ENCODE assay signal across 10 cellular contexts in genomic region chr22:38271101-38271500, GRCh38. TPM values are rescaled to one million over a fixed set of nuclear protein-coding genes. Genes with fewer than 3 reads are reported as not detected.
DNase-seq lines count a peak whose midpoint lies in the region; ATAC-seq, FAIRE-seq and TF ChIP-seq lines count a peak whose summit lies in the region.
"Had no signal": no experiment of that assay in that cellular context is flagged by ENCODE, and none has a peak within 500 bp of the region (broad histone marks: within the 10 kb centered on the region; RNA-seq: fewer than 3 reads in every experiment).

No MANE protein-coding gene starts in this region.

- peaks cover 3% of the 10 kb centered on the region for H3K27me3 Mint-ChIP-seq in brain

- H3K4me3 Mint-ChIP-seq in brain: peak overlapping the region; percentile 90 to 96 (median 92)

- H3K9me3 ChIP-seq in left ventricle myocardium inferior (replicated peaks) (no peaks in the 10 kb centered on the region), muscle layer of colon (ENCODE audit: low read length) (no peaks in the 10 kb centered on the region), uterus (no peaks in the 10 kb centered on the region)

- peak overlapping the region; percentile 100 for H3K4me3 ChIP-seq in left ventricle myocardium inferior
- H3K4me3 ChIP-seq in muscle layer of colon (ENCODE audit: low read depth in 1 of 2, low read length in 2 of 2): peak overlapping the region in 1 of 2 donors; percentile 94
- H3K4me3 ChIP-seq in uterus: no peak overlapping the region

- ATAC-seq in left ventricle myocardium superior: no peak

- no peak for TF ChIP-seq POLR2A in uterus (IDR thresholded peaks at IDR 0.05)

- no peak for FAIRE-seq in GM19239 (lab: Jason Lieb, UNC)

- H3K27ac Mint-ChIP-seq in brain: peak overlapping the region; percentile 85 to 95 (median 90)

- intact Hi-C loops in left ventricle myocardium inferior (cut with micrococcal nuclease) (no loop called here), left ventricle myocardium superior (cut with micrococcal nuclease) (no loop called here), uterus (cut with DNase I; ENCODE audit: low total_unique reads) (no loop called here)

- peak overlapping the region; percentile 30 for H3K9ac ChIP-seq in muscle layer of colon (ENCODE audit: low read length)

- H3K4me1 Mint-ChIP-seq in brain: peaks cover 62% of the 10 kb centered on the region

- H3K27me3 ChIP-seq in left ventricle myocardium inferior (ENCODE audit: low read depth): no peaks in the 10 kb centered on the region
- H3K27me3 ChIP-seq in muscle layer of colon (ENCODE audit: control insufficient read depth in 1 of 2, insufficient read depth in 2 of 2, low read length in 2 of 2): no peaks in the 10 kb centered on the region
- no peaks in the 10 kb centered on the region for H3K27me3 ChIP-seq in uterus

- H3K36me3 ChIP-seq in left ventricle myocardium inferior (no peaks in the 10 kb centered on the region), muscle layer of colon (ENCODE audit: insufficient read depth, low read length) (no peaks in the 10 kb centered on the region), uterus (no peaks in the 10 kb centered on the region)

- peaks cover 76% of the 10 kb centered on the region for H3K4me1 ChIP-seq in left ventricle myocardium inferior
- peaks cover 48% of the 10 kb centered on the region for H3K4me1 ChIP-seq in muscle layer of colon (ENCODE audit: insufficient read depth, low read length)
- peaks cover 0 to 24% of the 10 kb centered on the region in 2 donors for H3K4me1 ChIP-seq in uterus

- H3K9me3 Mint-ChIP-seq in brain: peaks cover 0 to 8% (median 0%) of the 10 kb centered on the region in 5 experiments
- H3K9me3 Mint-ChIP-seq: T-helper 1 cell treated with Interleukin-12 subunit alpha and Interleukin-12 subunit beta and Interleukin-4 antibody, amounts not matched to agents 30 μg/mL and 1 μg/mL, for 36 hours had no signal

- H3K27ac ChIP-seq in left ventricle myocardium inferior (replicated peaks) (peak overlapping the region; percentile 97), muscle layer of colon (ENCODE audit: low read depth, low read length) (no peak overlapping the region), uterus (peak overlapping the region; percentile 96 to 100)

- peaks cover 32% of the 10 kb centered on the region for H3K36me3 Mint-ChIP-seq in brain

- DNase-seq in left ventricle myocardium inferior: no peak
- no peak for DNase-seq in left ventricle myocardium superior
- DNase-seq in uterus: no peak
- DNase-seq in NCI-H187 treated with DMSO at 0.1 percent for 48 hours (lab: John Stamatoyannopoulos, UW): no peak
- no peak for DNase-seq in mesenteric fat pad (ENCODE audit: low spot score)
- no peak for DNase-seq in GM19239 (ENCODE audit: insufficient read length, low spot score)
- DNase-seq: NCI-H2029 treated with DMSO at 0.1 percent for 48 hours had no signal

- TF ChIP-seq CTCF in left ventricle myocardium inferior (IDR thresholded peaks at IDR 0.05; ENCODE audit: borderline replicate concordance): no peak
- no peak for TF ChIP-seq CTCF in brain (conservative IDR thresholded peaks at IDR 0.05)
- no peak for TF ChIP-seq CTCF in uterus (IDR thresholded peaks at IDR 0.05)

RNA-seq across cellular contexts. Expression of gene TMEM184B, which starts 1.7 kb away (rescaled TPM):
- 50.6 TPM for total RNA-seq in left ventricle myocardium inferior
- 42.8 TPM for total RNA-seq in left ventricle myocardium superior
- polyA plus RNA-seq in brain (ENCODE audit: insufficient read depth, low read depth, low replicate concordance): 97.3 TPM
- 10 to 100 TPM; 31.7 to 70.4 (median 50.7) TPM for total RNA-seq in uterus
- 84.4 TPM for total RNA-seq in mesenteric fat pad

RNA-seq across cellular contexts. Expression of gene CSNK1E, which starts 46.1 kb away (rescaled TPM):
- total RNA-seq in left ventricle myocardium inferior (76.1 TPM), left ventricle myocardium superior (72.6 TPM), uterus (100 to 1,000 TPM in 2 of 4 donors, 10 to 100 TPM in 2; 22.1 to 171 (median 100) TPM), mesenteric fat pad (138 TPM)
- 162 TPM for polyA plus RNA-seq in brain (ENCODE audit: insufficient read depth, low read depth, low replicate concordance)
